Comparison of ENCODE assay signal across 10 cellular contexts in the genomic region with DNA sequence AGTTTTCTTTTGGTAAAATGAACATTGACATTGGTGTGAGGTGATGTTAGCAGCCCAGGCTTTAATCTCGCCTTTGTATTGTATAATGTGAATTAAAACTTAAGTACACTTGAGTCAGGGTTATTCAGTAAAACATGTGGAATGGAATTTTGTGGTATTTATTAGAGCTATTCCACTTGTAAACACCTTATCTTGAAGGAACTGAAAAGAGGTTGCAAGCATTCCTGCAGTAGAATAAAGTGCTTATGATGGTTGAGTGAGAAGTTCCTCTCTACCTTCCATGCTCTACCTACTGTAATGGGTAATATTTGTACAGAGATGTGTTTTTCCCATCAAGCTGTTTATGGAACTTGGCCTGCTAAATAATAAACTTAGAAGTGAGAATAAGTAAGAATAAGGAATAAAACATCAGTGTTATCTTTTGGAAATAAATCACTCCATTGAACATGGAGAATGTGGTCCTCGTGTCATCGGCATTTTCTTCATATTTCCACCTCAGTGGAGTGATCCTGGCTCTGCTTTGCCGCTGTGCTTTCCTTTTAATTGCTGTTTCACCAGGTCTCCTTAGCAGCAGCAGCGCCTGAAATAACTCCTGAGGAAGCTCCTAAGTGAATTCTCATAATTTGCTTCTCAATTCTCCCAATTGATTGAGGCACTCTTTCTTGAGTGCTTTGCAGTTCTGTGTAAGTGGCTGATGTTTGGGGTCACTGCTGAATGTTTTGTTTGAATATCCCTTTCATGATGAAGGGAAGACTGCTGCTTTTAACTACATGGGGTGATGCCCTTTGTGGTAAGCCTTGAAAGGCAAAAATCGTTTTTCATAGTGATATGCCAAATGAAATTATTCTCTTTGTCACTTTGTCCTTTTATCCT. TPM values are rescaled to one million over a fixed set of nuclear protein-coding genes. Genes with fewer than 3 reads are reported as not detected.
DNase-seq lines count a peak whose midpoint lies in the region; ATAC-seq and TF ChIP-seq lines count a peak whose summit lies in the region.
"Had no signal": no experiment of that assay in that cellular context is flagged by ENCODE, and none has a peak within 500 bp of the region (broad histone marks: within the 10 kb centered on the region; RNA-seq: fewer than 3 reads in every experiment).

No MANE protein-coding gene starts in this region.

- ATAC-seq in activated naive CD8-positive, alpha-beta T cell treated with anti-CD3 and anti-CD28 coated beads, Interleukin-2, amount 50 U/mL, for 24 hours = peak; percentile 10
- peak; percentile 68 to 71 for ATAC-seq in lower lobe of right lung
- ATAC-seq in activated T-helper 17 cell treated with anti-CD3 and anti-CD28 coated beads, Interleukin-2, amount 50 U/mL, for 72 hours (replicated peaks) = no peak

- H3K4me3 ChIP-seq in AG10803 (ENCODE audit: low read length) = no peak overlapping the region
- no peak overlapping the region for H3K4me3 ChIP-seq in lower lobe of right lung

- H3K27ac ChIP-seq in lower lobe of right lung = peak overlapping the region; percentile 50

- no peaks in the 10 kb centered on the region for H3K27me3 ChIP-seq in lower lobe of right lung (ENCODE audit: low read depth)

- intact Hi-C loops in lower lobe of right lung (cut with DNase I) = no loop called here

- peak overlapping the region; percentile 93 for H3K27ac Mint-ChIP-seq in HFFc6
- peak overlapping the region; percentile 9 for H3K27ac Mint-ChIP-seq in activated naive CD8-positive, alpha-beta T cell treated with anti-CD3 and anti-CD28 coated beads, Interleukin-2, amount 50 U/mL, for 24 hours
- no peak overlapping the region for H3K27ac Mint-ChIP-seq in activated T-helper 17 cell treated with anti-CD3 and anti-CD28 coated beads, Interleukin-2, amount 50 U/mL, for 72 hours
- no peak overlapping the region for H3K27ac Mint-ChIP-seq in type B pancreatic cell

- no peaks in the 10 kb centered on the region for H3K9me3 Mint-ChIP-seq in HFFc6
- no peaks in the 10 kb centered on the region for H3K9me3 Mint-ChIP-seq in activated naive CD8-positive, alpha-beta T cell treated with anti-CD3 and anti-CD28 coated beads, Interleukin-2, amount 50 U/mL, for 24 hours
- no peaks in the 10 kb centered on the region for H3K9me3 Mint-ChIP-seq in activated T-helper 17 cell treated with anti-CD3 and anti-CD28 coated beads, Interleukin-2, amount 50 U/mL, for 72 hours
- no peaks in the 10 kb centered on the region for H3K9me3 Mint-ChIP-seq in type B pancreatic cell

- H3K36me3 ChIP-seq in lower lobe of right lung = peaks cover 19% of the 10 kb centered on the region

- H3K9me3 ChIP-seq in lower lobe of right lung = no peaks in the 10 kb centered on the region
- H3K9me3 ChIP-seq: Caco-2 had no signal

- H3K4me1 Mint-ChIP-seq in HFFc6 (ENCODE audit: low read depth) (peaks cover 7% of the 10 kb centered on the region), type B pancreatic cell (ENCODE audit: unreplicated experiment) (peaks cover 19% of the 10 kb centered on the region)
- H3K4me1 Mint-ChIP-seq in activated naive CD8-positive, alpha-beta T cell treated with anti-CD3 and anti-CD28 coated beads, Interleukin-2, amount 50 U/mL, for 24 hours = peaks cover 35% of the 10 kb centered on the region
- H3K4me1 Mint-ChIP-seq in activated T-helper 17 cell treated with anti-CD3 and anti-CD28 coated beads, Interleukin-2, amount 50 U/mL, for 72 hours = peaks cover 23% of the 10 kb centered on the region

- H3K27me3 Mint-ChIP-seq in HFFc6 (ENCODE audit: insufficient read depth) = peaks cover 2% of the 10 kb centered on the region; the same call in 1 of the 2 replicates
- H3K27me3 Mint-ChIP-seq in activated naive CD8-positive, alpha-beta T cell treated with anti-CD3 and anti-CD28 coated beads, Interleukin-2, amount 50 U/mL, for 24 hours = no peaks in the 10 kb centered on the region
- no peaks in the 10 kb centered on the region for H3K27me3 Mint-ChIP-seq in activated T-helper 17 cell treated with anti-CD3 and anti-CD28 coated beads, Interleukin-2, amount 50 U/mL, for 72 hours
- H3K27me3 Mint-ChIP-seq in type B pancreatic cell = no peaks in the 10 kb centered on the region

- TF ChIP-seq CTCF in AG10803 (conservative IDR thresholded peaks at IDR 0.05; ENCODE audit: low read length) = no peak
- TF ChIP-seq CTCF in HFFc6 (IDR thresholded peaks at IDR 0.05) = no peak
- TF ChIP-seq CTCF in lower lobe of right lung (IDR thresholded peaks at IDR 0.05) = no peak
- no peak for TF ChIP-seq CTCF in type B pancreatic cell (conservative IDR thresholded peaks at IDR 0.05)

- H3K4me3 Mint-ChIP-seq in HFFc6 (peak overlapping the region; percentile 68), type B pancreatic cell (no peak overlapping the region)
- H3K4me3 Mint-ChIP-seq in activated naive CD8-positive, alpha-beta T cell treated with anti-CD3 and anti-CD28 coated beads, Interleukin-2, amount 50 U/mL, for 24 hours = no peak overlapping the region
- no peak overlapping the region for H3K4me3 Mint-ChIP-seq in activated T-helper 17 cell treated with anti-CD3 and anti-CD28 coated beads, Interleukin-2, amount 50 U/mL, for 72 hours

- DNase-seq in AG10803 (ENCODE audit: low read depth) (peak; percentile 12), HFFc6 (no peak), lower lobe of right lung (no peak), epidermal melanocyte (ENCODE audit: insufficient read length, low spot score) (no peak), DMS114 treated with DMSO at 0.1 percent for 48 hours (lab: John Stamatoyannopoulos, UW; ENCODE audit: unreplicated experiment) (no peak), type B pancreatic cell (ENCODE audit: extremely low spot score, unreplicated experiment) (no peak)
- no peak for DNase-seq in activated naive CD8-positive, alpha-beta T cell treated with anti-CD3 and anti-CD28 coated beads, Interleukin-2, amount 50 U/mL, for 24 hours
- DNase-seq: Caco-2; stimulated activated CD4-positive, alpha-beta T cell treated with anti-CD3 and anti-CD28 coated beads, Interleukin-2, amount 100 ng/mL, for 24 hours had no signal

- H3K36me3 Mint-ChIP-seq in HFFc6 (ENCODE audit: low read depth) = no peaks in the 10 kb centered on the region; the same call in none of the 2 replicates
- peaks cover 22% of the 10 kb centered on the region for H3K36me3 Mint-ChIP-seq in activated naive CD8-positive, alpha-beta T cell treated with anti-CD3 and anti-CD28 coated beads, Interleukin-2, amount 50 U/mL, for 24 hours (ENCODE audit: low read depth)
- peaks cover 29% of the 10 kb centered on the region for H3K36me3 Mint-ChIP-seq in activated T-helper 17 cell treated with anti-CD3 and anti-CD28 coated beads, Interleukin-2, amount 50 U/mL, for 72 hours (ENCODE audit: low read depth)
- peaks cover 21% of the 10 kb centered on the region for H3K36me3 Mint-ChIP-seq in type B pancreatic cell

- H3K4me1 ChIP-seq in lower lobe of right lung = peaks cover 43% of the 10 kb centered on the region
- H3K4me1 ChIP-seq: Caco-2 had no signal

RNA-seq across cellular contexts. Expression of gene HMG20A, which starts 36.3 kb away (rescaled TPM):
- total RNA-seq in HFFc6 (2021; fragmentation: NEBNext Ultra II Directional; extraction: Animal tissue kit (Norgen Biotek cat#: 25700)) = 10 to 100 TPM; 26.6 to 30.5 (median 28.3) TPM
- total RNA-seq in lower lobe of right lung = 40.9 TPM
- 10 to 100 TPM; 30.4 to 31.2 TPM for total RNA-seq in activated T-helper 17 cell treated with anti-CD3 and anti-CD28 coated beads, Interleukin-2, amount 50 U/mL, for 72 hours
- total RNA-seq in type B pancreatic cell (ENCODE audit: low replicate concordance) = 38.9 and 48.7 TPM in 2 replicates

RNA-seq across cellular contexts. Expression of gene PEAK1, which starts 37.1 kb away (rescaled TPM):
- total RNA-seq in HFFc6 (2021; fragmentation: NEBNext Ultra II Directional; extraction: Animal tissue kit (Norgen Biotek cat#: 25700)) = 100 to 1,000 TPM in 2 of 6 experiments, 10 to 100 TPM in 4; 85.6 to 110 (median 95.8) TPM
- total RNA-seq in lower lobe of right lung = 112 TPM
- 10 to 100 TPM; 16.2 to 16.6 TPM for total RNA-seq in activated T-helper 17 cell treated with anti-CD3 and anti-CD28 coated beads, Interleukin-2, amount 50 U/mL, for 72 hours
- 24.1 and 35.0 TPM in 2 replicates for total RNA-seq in type B pancreatic cell (ENCODE audit: low replicate concordance)

Comparison
In these comparisons a context has a peak if more than half of its experiments do, and no peak if none do; other contexts are left out.
1. H3K27ac Mint-ChIP-seq: peak in HFFc6 (single experiment) and activated naive CD8-positive, alpha-beta T cell treated with anti-CD3 and anti-CD28 coated beads, Interleukin-2, amount 50 U/mL, for 24 hours (single experiment); none in activated T-helper 17 cell treated with anti-CD3 and anti-CD28 coated beads, Interleukin-2, amount 50 U/mL, for 72 hours (single experiment) and type B pancreatic cell (single experiment).